1 cellular context compared by ENCODE assay signal in the genomic region with DNA sequence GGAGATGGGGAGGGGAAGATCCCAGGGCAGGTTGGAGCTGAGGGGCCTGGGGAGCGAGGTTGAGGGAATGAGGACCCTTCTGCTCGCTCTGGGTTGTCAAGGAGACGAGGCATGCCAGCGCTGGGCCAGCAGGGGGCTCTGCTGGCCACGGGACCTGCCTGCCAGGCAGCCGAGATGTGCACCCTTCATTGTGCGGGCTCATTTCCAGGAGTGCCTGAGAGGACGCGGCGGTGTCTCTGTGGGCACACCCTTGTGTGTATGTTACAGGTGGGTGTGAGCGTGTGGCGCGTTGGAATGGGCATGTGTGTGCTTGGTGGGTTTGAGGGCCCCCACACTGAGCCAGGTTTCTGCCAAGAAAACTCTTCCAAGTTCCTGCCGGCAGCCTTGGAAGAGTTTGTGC.
TF ChIP-seq lines count a peak whose summit lies in the region.

No MANE protein-coding gene starts in this region.

TF ChIP-seq in HEK293T, 16 proteins besides CTCF, POLR2A, EP300 and RAD21 (continued from another document):
- TF ChIP-seq, protein P1, sequence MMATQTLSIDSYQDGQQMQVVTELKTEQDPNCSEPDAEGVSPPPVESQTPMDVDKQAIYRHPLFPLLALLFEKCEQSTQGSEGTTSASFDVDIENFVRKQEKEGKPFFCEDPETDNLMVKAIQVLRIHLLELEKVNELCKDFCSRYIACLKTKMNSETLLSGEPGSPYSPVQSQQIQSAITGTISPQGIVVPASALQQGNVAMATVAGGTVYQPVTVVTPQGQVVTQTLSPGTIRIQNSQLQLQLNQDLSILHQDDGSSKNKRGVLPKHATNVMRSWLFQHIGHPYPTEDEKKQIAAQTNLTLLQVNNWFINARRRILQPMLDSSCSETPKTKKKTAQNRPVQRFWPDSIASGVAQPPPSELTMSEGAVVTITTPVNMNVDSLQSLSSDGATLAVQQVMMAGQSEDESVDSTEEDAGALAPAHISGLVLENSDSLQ (IDR thresholded peaks at IDR 0.05), result no peak
- TF ChIP-seq CTBP1 (IDR thresholded peaks at IDR 0.05; ENCODE audit: borderline replicate concordance) (no peak), HDGF (IDR thresholded peaks at IDR 0.05; ENCODE audit: borderline replicate concordance) (no peak), ZNF384 (IDR thresholded peaks at IDR 0.05) (no peak), SP1 (IDR thresholded peaks at IDR 0.05) (no peak), TARDBP (IDR thresholded peaks at IDR 0.05) (no peak), BHLHE40 (IDR thresholded peaks at IDR 0.05; ENCODE audit: borderline replicate concordance) (no peak), SUZ12 (IDR thresholded peaks at IDR 0.05) (no peak), L3MBTL2 (conservative IDR thresholded peaks at IDR 0.05) (no peak), LEF1 (IDR thresholded peaks at IDR 0.05; ENCODE audit: borderline replicate concordance) (no peak)
